Comparison of ENCODE assay signal across 8 cellular contexts in genomic region chr5:181159286-181160143, GRCh38. TPM values are rescaled to one million over a fixed set of nuclear protein-coding genes. Genes with fewer than 3 reads are reported as not detected.
DNase-seq lines count a peak whose midpoint lies in the region; ATAC-seq and TF ChIP-seq lines count a peak whose summit lies in the region.

No MANE protein-coding gene starts in this region.

- peak; percentile 67 for DNase-seq in COR-L47 (lab: John Stamatoyannopoulos, UW)
- peak; percentile 99 for DNase-seq in activated CD8-positive, alpha-beta memory T cell treated with anti-CD3 and anti-CD28 coated beads, Interleukin-2, amount 50 U/mL, for 48 hours
- no peak for DNase-seq in epithelial cell of proximal tubule (ENCODE audit: low read depth)
- peak; percentile 79 to 95 (median 87) for DNase-seq in naive thymus-derived CD4-positive, alpha-beta T cell
- peak; percentile 75 for DNase-seq in stimulated activated naive B cell treated with anti-CD40 and anti-IgM and Interleukin-4, amounts not matched to agents 10 μg/mL and 1 μg/mL and 100 μg/mL, for 72 hours

- intact Hi-C loops in naive thymus-derived CD4-positive, alpha-beta T cell (cut with micrococcal nuclease): loop anchor here (1.0 to 10.0 kb wide), 12 partner anchors 14 to 375 kb away; partner anchors contain the start of genes MGAT1 (in 1 of the 2), TRIM41 (in 1 of the 2) and ZFP62 (in 1 of the 2)

- CTCF ChIA-PET in naive thymus-derived CD4-positive, alpha-beta T cell (lab: Charles Lee): interaction anchor here (0.9 to 1.4 kb wide), 4 partner anchors 31 to 609 kb away, joined by 3 to 8 read pairs (median 4); no protein-coding TSS in a partner anchor

- H3K4me1 ChIP-seq in HUES48 (ENCODE audit: control insufficient read depth, insufficient read depth, low read length) (peaks cover 11% of the 10 kb centered on the region), OCI-LY1 (ENCODE audit: insufficient read depth, low read length, severe bottlenecking) (peaks cover 53% of the 10 kb centered on the region)
- peaks cover 15 to 19% of the 10 kb centered on the region in 2 donors for H3K4me1 ChIP-seq in naive thymus-derived CD4-positive, alpha-beta T cell (ENCODE audit: control insufficient read depth in 2 of 2, insufficient read depth in 2 of 2, low read length in 2 of 2)

- POLR2A ChIA-PET in naive thymus-derived CD4-positive, alpha-beta T cell (lab: Charles Lee): interaction anchor here (1.0 to 1.4 kb wide), 4 partner anchors 13 to 102 kb away, joined by 3 to 7 read pairs (median 6); no protein-coding TSS in a partner anchor

- H3K27ac ChIP-seq in HUES48 (ENCODE audit: low read depth, low read length) (peak overlapping the region; percentile 84), OCI-LY1 (ENCODE audit: low read depth, low read length, poor library complexity, severe bottlenecking) (peak overlapping the region; percentile 94)
- H3K27ac ChIP-seq in naive thymus-derived CD4-positive, alpha-beta T cell (ENCODE audit: low read depth, low read length): peak overlapping the region; percentile 89

- no peaks in the 10 kb centered on the region for H4K20me1 ChIP-seq in OCI-LY1 (ENCODE audit: insufficient read depth, low read length)

- H2AFZ ChIP-seq in OCI-LY1 (ENCODE audit: low read length): no peak overlapping the region

- peak; percentile 67 for ATAC-seq in GM21423 (IDR thresholded peaks at IDR 0.05; ENCODE audit: unreplicated experiment)
- ATAC-seq in naive thymus-derived CD4-positive, alpha-beta T cell: peak; percentile 80
- ATAC-seq in stimulated activated naive B cell treated with anti-CD40 and anti-IgM and Interleukin-4, amounts not matched to agents 10 μg/mL and 1 μg/mL and 100 μg/mL, for 72 hours (replicated peaks): peak; percentile 89 to 90

- H3K36me3 ChIP-seq in HUES48 (ENCODE audit: control insufficient read depth, insufficient read depth, low read length) (no peaks in the 10 kb centered on the region), OCI-LY1 (ENCODE audit: insufficient read depth, low read length) (no peaks in the 10 kb centered on the region)
- no peaks in the 10 kb centered on the region for H3K36me3 ChIP-seq in naive thymus-derived CD4-positive, alpha-beta T cell (ENCODE audit: control insufficient read depth in 2 of 3, insufficient read depth in 3 of 3, low read length in 3 of 3)

- no peak overlapping the region for H3K4me3 ChIP-seq in HUES48 (ENCODE audit: low read depth, low read length)
- H3K4me3 ChIP-seq in OCI-LY1 (ENCODE audit: low read depth, low read length, poor library complexity, severe bottlenecking): peak overlapping the region; percentile 60
- no peak overlapping the region for H3K4me3 ChIP-seq in epithelial cell of proximal tubule (ENCODE audit: low read depth, low read length)
- H3K4me3 ChIP-seq in naive thymus-derived CD4-positive, alpha-beta T cell (ENCODE audit: low read length): peak overlapping the region; percentile 67

- H3K4me2 ChIP-seq in OCI-LY1 (ENCODE audit: low read length): peak overlapping the region; percentile 74

- peaks cover 8% of the 10 kb centered on the region; the same call in 1 of the 2 replicates for H3K27me3 ChIP-seq in HUES48 (ENCODE audit: control insufficient read depth, insufficient read depth, low read length)
- H3K27me3 ChIP-seq in OCI-LY1 (ENCODE audit: insufficient read depth, low read length): no peaks in the 10 kb centered on the region; the same call in 1 of the 2 replicates
- H3K27me3 ChIP-seq in naive thymus-derived CD4-positive, alpha-beta T cell (ENCODE audit: control insufficient read depth in 2 of 2, insufficient read depth in 2 of 2, low read length in 2 of 2): no peaks in the 10 kb centered on the region

- TF ChIP-seq CTCF in OCI-LY1 (IDR thresholded peaks at IDR 0.05; ENCODE audit: low read length) (peak; percentile 90), epithelial cell of proximal tubule (conservative IDR thresholded peaks at IDR 0.05; ENCODE audit: low read depth, low read length) (peak; percentile 94)

- H3K27me3 Mint-ChIP-seq in naive thymus-derived CD4-positive, alpha-beta T cell: peaks cover 0 to 31% (median 18%) of the 10 kb centered on the region in 5 donors
- peaks cover 25 to 35% of the 10 kb centered on the region in 2 donors for H3K27me3 Mint-ChIP-seq in stimulated activated naive B cell treated with anti-CD40 and anti-IgM and Interleukin-4, amounts not matched to agents 10 μg/mL and 1 μg/mL and 100 μg/mL, for 72 hours

- H3K36me3 Mint-ChIP-seq in naive thymus-derived CD4-positive, alpha-beta T cell: peaks cover 0 to 5% (median 0%) of the 10 kb centered on the region in 5 donors
- H3K36me3 Mint-ChIP-seq in stimulated activated naive B cell treated with anti-CD40 and anti-IgM and Interleukin-4, amounts not matched to agents 10 μg/mL and 1 μg/mL and 100 μg/mL, for 72 hours: peaks cover 0 to 8% of the 10 kb centered on the region in 2 donors

- peaks cover 13 to 33% (median 27%) of the 10 kb centered on the region in 7 donors for H3K4me1 Mint-ChIP-seq in naive thymus-derived CD4-positive, alpha-beta T cell
- H3K4me1 Mint-ChIP-seq in stimulated activated naive B cell treated with anti-CD40 and anti-IgM and Interleukin-4, amounts not matched to agents 10 μg/mL and 1 μg/mL and 100 μg/mL, for 72 hours: peaks cover 20 to 29% of the 10 kb centered on the region in 2 donors

- no peaks in the 10 kb centered on the region for H3K79me2 ChIP-seq in OCI-LY1 (ENCODE audit: insufficient read depth, low read length)

- H3K9me3 Mint-ChIP-seq in naive thymus-derived CD4-positive, alpha-beta T cell: peaks cover 0 to 8% (median 0%) of the 10 kb centered on the region in 11 donors
- H3K9me3 Mint-ChIP-seq in stimulated activated naive B cell treated with anti-CD40 and anti-IgM and Interleukin-4, amounts not matched to agents 10 μg/mL and 1 μg/mL and 100 μg/mL, for 72 hours: peaks cover 6 to 9% of the 10 kb centered on the region in 2 donors

- H3K27ac Mint-ChIP-seq in naive thymus-derived CD4-positive, alpha-beta T cell: peak overlapping the region; percentile 73 to 97 (median 94)
- peak overlapping the region; percentile 95 for H3K27ac Mint-ChIP-seq in stimulated activated naive B cell treated with anti-CD40 and anti-IgM and Interleukin-4, amounts not matched to agents 10 μg/mL and 1 μg/mL and 100 μg/mL, for 72 hours

- no peaks in the 10 kb centered on the region for H3K9me2 ChIP-seq in OCI-LY1 (ENCODE audit: low read depth, low read length)

- H3K4me3 Mint-ChIP-seq in naive thymus-derived CD4-positive, alpha-beta T cell: peak overlapping the region; percentile 57 to 83 (median 74)
- H3K4me3 Mint-ChIP-seq in stimulated activated naive B cell treated with anti-CD40 and anti-IgM and Interleukin-4, amounts not matched to agents 10 μg/mL and 1 μg/mL and 100 μg/mL, for 72 hours: peak overlapping the region; percentile 44 to 83

- H3K9ac ChIP-seq in HUES48 (ENCODE audit: low read depth, low read length) (no peak overlapping the region; the same call in 1 of the 2 replicates), OCI-LY1 (ENCODE audit: low read length) (peak overlapping the region; percentile 68; the same call in 1 of the 2 replicates)

- H3K9me3 ChIP-seq in HUES48 (ENCODE audit: control insufficient read depth, insufficient read depth, low read length): no peaks in the 10 kb centered on the region
- H3K9me3 ChIP-seq in OCI-LY1 (ENCODE audit: low read length): no peaks in the 10 kb centered on the region
- no peaks in the 10 kb centered on the region for H3K9me3 ChIP-seq in naive thymus-derived CD4-positive, alpha-beta T cell (ENCODE audit: control insufficient read depth in 2 of 3, low read length in 3 of 3)

- H3F3A ChIP-seq in OCI-LY1 (ENCODE audit: insufficient read depth, low read length): no peaks in the 10 kb centered on the region

RNA-seq across cellular contexts. Expression of gene OR2V2, which starts 12.1 kb away (rescaled TPM):
- total RNA-seq in epithelial cell of proximal tubule: not detected in 2 replicates
- total RNA-seq in naive thymus-derived CD4-positive, alpha-beta T cell: not detected
- not detected for polyA plus RNA-seq in naive thymus-derived CD4-positive, alpha-beta T cell

RNA-seq across cellular contexts. Expression of gene OR2V1, which starts 28.5 kb away (rescaled TPM):
- not detected in 2 replicates for total RNA-seq in epithelial cell of proximal tubule
- total RNA-seq in naive thymus-derived CD4-positive, alpha-beta T cell: not detected
- not detected for polyA plus RNA-seq in naive thymus-derived CD4-positive, alpha-beta T cell

RNA-seq across cellular contexts. Expression of gene TRIM7, which starts 45.5 kb away (rescaled TPM):
- total RNA-seq in epithelial cell of proximal tubule: 2.7 and 14.6 TPM in 2 replicates
- 1 to 10 TPM; 1.1 to 6.1 (median 3.6) TPM for total RNA-seq in naive thymus-derived CD4-positive, alpha-beta T cell
- under 1 TPM in 1 of 2 donors, not detected in 1; 0.28 TPM for polyA plus RNA-seq in naive thymus-derived CD4-positive, alpha-beta T cell

Comparison
In these comparisons a context has a peak if more than half of its experiments do, and no peak if none do; other contexts are left out.
1. H3K4me3 ChIP-seq: peak in OCI-LY1 (single experiment) and naive thymus-derived CD4-positive, alpha-beta T cell (single experiment); none in HUES48 (single experiment) and epithelial cell of proximal tubule (single experiment).
2. Peak in every context shown above with its lines, with median percentiles within 50 percentile points of each other: ATAC-seq and H3K27ac ChIP-seq.